Comparison of ENCODE assay signal across 8 cellular contexts in genomic region chr10:110067960-110068770, GRCh38.
DNase-seq lines count a peak whose midpoint lies in the region; ATAC-seq and TF ChIP-seq lines count a peak whose summit lies in the region.

No MANE protein-coding gene starts in this region.

- H3K4me3 ChIP-seq in liver (ENCODE audit: low read depth in 1 of 3, low read length in 3 of 3): no peak overlapping the region

- no peak overlapping the region for H3K9ac ChIP-seq in liver (ENCODE audit: low read depth in 1 of 2, low read length in 2 of 2)

- no peak for TF ChIP-seq CTCF in liver (IDR thresholded peaks at IDR 0.05; ENCODE audit: low read depth, low read length, missing input control)

- no peaks in the 10 kb centered on the region for H3K36me3 Mint-ChIP-seq in activated T-cell treated with anti-CD3 and anti-CD28 coated beads, Interleukin-2, amount 50 U/mL, for 4 hours (ENCODE audit: insufficient read depth)

- peak; percentile 55 for ATAC-seq in GM21515 (IDR thresholded peaks at IDR 0.05; ENCODE audit: unreplicated experiment)
- peak; percentile 79 to 83 for ATAC-seq in activated T-cell treated with anti-CD3 and anti-CD28 coated beads, Interleukin-2, amount 50 U/mL, for 4 hours

- H3K27me3 ChIP-seq in liver (ENCODE audit: control insufficient read depth in 4 of 4, insufficient read depth in 4 of 4, low read length in 3 of 4): no peaks in the 10 kb centered on the region

- H3K9me3 ChIP-seq in liver (ENCODE audit: control insufficient read depth in 4 of 4, low read length in 3 of 4): no peaks in the 10 kb centered on the region

- peak; percentile 22 for DNase-seq in GF-D8 (lab: John Stamatoyannopoulos, UW)
- DNase-seq in HUDEP-2 (lab: John Stamatoyannopoulos, UW; ENCODE audit: unreplicated experiment in 76 of 76): peak in 73 of 76 experiments; percentile 8 to 88 (median 60)
- DNase-seq in activated T-cell treated with anti-CD3 and anti-CD28 coated beads, Interleukin-2, amount 50 U/mL, for 4 hours: peak; percentile 18
- no peak for DNase-seq in SK-N-DZ (ENCODE audit: low spot score)
- DNase-seq in iPS-NIHi11 (ENCODE audit: low spot score): no peak
- no peak for DNase-seq in RPMI8226

- TF ChIP-seq RAD21 in liver (IDR thresholded peaks at IDR 0.05): no peak

- no peaks in the 10 kb centered on the region for H3K36me3 ChIP-seq in liver (ENCODE audit: control insufficient read depth in 4 of 4, insufficient read depth in 3 of 4, low read depth in 1 of 4, low read length in 3 of 4)

- no peak overlapping the region for H3K27ac ChIP-seq in liver (ENCODE audit: low read depth in 1 of 2, low read length in 2 of 2)

- H3K4me1 ChIP-seq in liver (ENCODE audit: control insufficient read depth in 4 of 4, insufficient read depth in 4 of 4, low read length in 3 of 4): no peaks in the 10 kb centered on the region

- WGBS in liver: 41% methylated on average over 5 of the region's 5 CpGs

- no peaks in the 10 kb centered on the region for H3K9me3 Mint-ChIP-seq in activated T-cell treated with anti-CD3 and anti-CD28 coated beads, Interleukin-2, amount 50 U/mL, for 4 hours

- peaks cover 86% of the 10 kb centered on the region for H3K4me1 Mint-ChIP-seq in activated T-cell treated with anti-CD3 and anti-CD28 coated beads, Interleukin-2, amount 50 U/mL, for 4 hours (ENCODE audit: low read depth)

- no peaks in the 10 kb centered on the region for H3K27me3 Mint-ChIP-seq in activated T-cell treated with anti-CD3 and anti-CD28 coated beads, Interleukin-2, amount 50 U/mL, for 4 hours (ENCODE audit: low read depth)

- H3K4me3 Mint-ChIP-seq in activated T-cell treated with anti-CD3 and anti-CD28 coated beads, Interleukin-2, amount 50 U/mL, for 4 hours: peak overlapping the region; percentile 67

TF ChIP-seq in liver, 16 proteins besides CTCF, POLR2A, EP300 and RAD21:
- no peak for TF ChIP-seq HNF4A (conservative IDR thresholded peaks at IDR 0.05)
- peak; percentile 19 for TF ChIP-seq NR2F2 (IDR thresholded peaks at IDR 0.05)

Comparison
In these comparisons a context has a peak if more than half of its experiments do, and no peak if none do; other contexts are left out.
1. DNase-seq: peak in GF-D8 (single experiment), HUDEP-2 (73 of 76) and activated T-cell treated with anti-CD3 and anti-CD28 coated beads, Interleukin-2, amount 50 U/mL, for 4 hours (single experiment); none in SK-N-DZ (single experiment), iPS-NIHi11 (single experiment) and RPMI8226 (single experiment).